2 cellular contexts compared by ENCODE assay signal in genomic region chr1:9190234-9190633, GRCh38.
TF ChIP-seq lines count a peak whose summit lies in the region.

No MANE protein-coding gene starts in this region.

TF ChIP-seq in HepG2, 621 proteins besides CTCF, POLR2A, EP300 and RAD21 (continued from another document):
- peak; percentile 83 for TF ChIP-seq ZNF121 (CRISPR knock-in tag; IDR thresholded peaks at IDR 0.05)
- TF ChIP-seq, protein P1, sequence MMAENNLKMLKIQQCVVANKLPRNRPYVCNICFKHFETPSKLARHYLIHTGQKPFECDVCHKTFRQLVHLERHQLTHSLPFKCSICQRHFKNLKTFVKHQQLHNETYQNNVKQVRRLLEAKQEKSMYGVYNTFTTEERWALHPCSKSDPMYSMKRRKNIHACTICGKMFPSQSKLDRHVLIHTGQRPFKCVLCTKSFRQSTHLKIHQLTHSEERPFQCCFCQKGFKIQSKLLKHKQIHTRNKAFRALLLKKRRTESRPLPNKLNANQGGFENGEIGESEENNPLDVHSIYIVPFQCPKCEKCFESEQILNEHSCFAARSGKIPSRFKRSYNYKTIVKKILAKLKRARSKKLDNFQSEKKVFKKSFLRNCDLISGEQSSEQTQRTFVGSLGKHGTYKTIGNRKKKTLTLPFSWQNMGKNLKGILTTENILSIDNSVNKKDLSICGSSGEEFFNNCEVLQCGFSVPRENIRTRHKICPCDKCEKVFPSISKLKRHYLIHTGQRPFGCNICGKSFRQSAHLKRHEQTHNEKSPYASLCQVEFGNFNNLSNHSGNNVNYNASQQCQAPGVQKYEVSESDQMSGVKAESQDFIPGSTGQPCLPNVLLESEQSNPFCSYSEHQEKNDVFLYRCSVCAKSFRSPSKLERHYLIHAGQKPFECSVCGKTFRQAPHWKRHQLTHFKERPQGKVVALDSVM (CRISPR knock-in tag; IDR thresholded peaks at IDR 0.05) = peak; percentile 82

TF ChIP-seq in HEK293, 187 proteins besides CTCF, POLR2A, EP300 and RAD21 (continued from another document):
- TF ChIP-seq ZNF121 (tag by site-specific recombination; IDR thresholded peaks at IDR 0.05) = 0 out of 2 replicates have a peak, but pooled peaks have one; percentile 42
